ENCODE assay signal across 8 cellular contexts in genomic region chr16:55465077-55465896, GRCh38. TPM values are rescaled to one million over a fixed set of nuclear protein-coding genes. Genes with fewer than 3 reads are reported as not detected.
A peak's percentile ranks its signal among the peaks of the same experiment; 100 is the strongest.
DNase-seq lines count a peak whose midpoint lies in the region; ATAC-seq and TF ChIP-seq lines count a peak whose summit lies in the region.

No MANE protein-coding gene starts in this region.

- ATAC-seq in GM18909 (IDR thresholded peaks at IDR 0.05; ENCODE audit: poor library complexity, unreplicated experiment) (peak; percentile 94), HG03108 (IDR thresholded peaks at IDR 0.05; ENCODE audit: unreplicated experiment) (peak; percentile 86), left lobe of liver (peak; percentile 100)
- peak; percentile 79 to 88 for ATAC-seq in activated CD4-positive, CD25-positive, alpha-beta regulatory T cell treated with anti-CD3 and anti-CD28 coated beads, Interleukin-2, amount 50 U/mL, for 24 hours

- DNase-seq in BE2C (peak; percentile 91), NCI-H2171 treated with DMSO at 0.1 percent for 48 hours (lab: John Stamatoyannopoulos, UW) (peak; percentile 81), cerebellar cortex (ENCODE audit: low spot score) (peak; percentile 86), left lobe of liver (ENCODE audit: low spot score) (peak; percentile 83)
- DNase-seq in stimulated activated CD4-positive, alpha-beta T cell treated with anti-CD3 and anti-CD28 coated beads, Interleukin-4, amount 100 ng/mL, for 4 hours: peak; percentile 70 to 84

- H3K4me3 ChIP-seq in BE2C (ENCODE audit: low read depth, low read length): peak overlapping the region; percentile 47

- H3K36me3 ChIP-seq in BE2C: no peaks in the 10 kb centered on the region

- H3K4me1 ChIP-seq in BE2C: peaks cover under 1% of the 10 kb centered on the region

- no peaks in the 10 kb centered on the region for H3K27me3 ChIP-seq in BE2C

- TF ChIP-seq CTCF in BE2C (IDR thresholded peaks at IDR 0.05; ENCODE audit: low read depth, low read length): peak; percentile 100

- no peaks in the 10 kb centered on the region for H3K9me3 ChIP-seq in BE2C

RNA-seq across cellular contexts. Expression of gene MMP2, which starts 13.7 kb away (rescaled TPM):
- 1,015 TPM for polyA plus RNA-seq in BE2C (2012; ENCODE audit: insufficient read depth, insufficient read length, low read depth)
- 5.4 TPM for total RNA-seq in left lobe of liver

RNA-seq across cellular contexts. Expression of gene LPCAT2, which starts 43.6 kb away (rescaled TPM):
- polyA plus RNA-seq in BE2C (2012; ENCODE audit: insufficient read depth, insufficient read length, low read depth): 10.9 TPM
- 1.6 TPM for total RNA-seq in left lobe of liver

Comparison
In these comparisons a context has a peak if more than half of its experiments do, and no peak if none do; other contexts are left out.
1. Peak in every context shown above with its lines: DNase-seq, ATAC-seq and H3K4me3 ChIP-seq.